In the genomic region with DNA sequence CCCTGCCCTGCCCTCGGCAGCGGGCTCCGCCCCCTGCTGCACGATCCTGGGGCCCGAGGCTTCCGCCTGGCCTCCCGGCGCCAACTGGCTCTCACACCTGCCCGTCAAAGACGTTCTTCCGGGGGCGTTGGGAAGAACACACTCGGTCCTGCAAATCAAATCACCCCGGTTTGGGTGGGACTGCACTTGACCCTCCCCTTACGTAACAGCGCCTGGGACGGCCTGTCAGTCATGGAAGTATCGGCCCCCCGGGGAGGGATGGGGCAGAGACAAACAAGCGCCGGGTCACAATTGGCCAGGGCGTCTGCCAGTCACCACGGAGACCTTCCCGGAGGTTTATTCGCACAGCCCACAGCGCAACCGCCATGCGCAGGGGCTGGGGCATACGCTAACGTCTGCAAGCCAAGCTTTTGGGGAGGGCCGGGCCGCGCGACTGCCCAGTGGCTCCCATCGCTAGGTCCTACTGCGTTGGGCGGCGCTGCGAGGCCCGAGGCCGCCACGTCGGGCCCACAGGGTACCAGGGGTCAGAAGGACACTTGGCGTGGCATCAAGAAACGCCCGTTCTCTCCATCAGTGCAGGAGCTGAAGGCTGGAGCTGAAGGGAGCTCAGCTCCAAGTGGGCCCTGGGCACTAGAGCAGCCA, we compare ENCODE assay signal across 1 cellular context.
TF ChIP-seq lines count a peak whose summit lies in the region.

No MANE protein-coding gene starts in this region.

TF ChIP-seq in HepG2, 621 proteins besides CTCF, POLR2A, EP300 and RAD21 (continued from another document and continues in another):
- TF ChIP-seq, protein P1, sequence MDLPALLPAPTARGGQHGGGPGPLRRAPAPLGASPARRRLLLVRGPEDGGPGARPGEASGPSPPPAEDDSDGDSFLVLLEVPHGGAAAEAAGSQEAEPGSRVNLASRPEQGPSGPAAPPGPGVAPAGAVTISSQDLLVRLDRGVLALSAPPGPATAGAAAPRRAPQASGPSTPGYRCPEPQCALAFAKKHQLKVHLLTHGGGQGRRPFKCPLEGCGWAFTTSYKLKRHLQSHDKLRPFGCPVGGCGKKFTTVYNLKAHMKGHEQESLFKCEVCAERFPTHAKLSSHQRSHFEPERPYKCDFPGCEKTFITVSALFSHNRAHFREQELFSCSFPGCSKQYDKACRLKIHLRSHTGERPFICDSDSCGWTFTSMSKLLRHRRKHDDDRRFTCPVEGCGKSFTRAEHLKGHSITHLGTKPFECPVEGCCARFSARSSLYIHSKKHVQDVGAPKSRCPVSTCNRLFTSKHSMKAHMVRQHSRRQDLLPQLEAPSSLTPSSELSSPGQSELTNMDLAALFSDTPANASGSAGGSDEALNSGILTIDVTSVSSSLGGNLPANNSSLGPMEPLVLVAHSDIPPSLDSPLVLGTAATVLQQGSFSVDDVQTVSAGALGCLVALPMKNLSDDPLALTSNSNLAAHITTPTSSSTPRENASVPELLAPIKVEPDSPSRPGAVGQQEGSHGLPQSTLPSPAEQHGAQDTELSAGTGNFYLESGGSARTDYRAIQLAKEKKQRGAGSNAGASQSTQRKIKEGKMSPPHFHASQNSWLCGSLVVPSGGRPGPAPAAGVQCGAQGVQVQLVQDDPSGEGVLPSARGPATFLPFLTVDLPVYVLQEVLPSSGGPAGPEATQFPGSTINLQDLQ (CRISPR knock-in tag; IDR thresholded peaks at IDR 0.05), result no peak
- TF ChIP-seq, protein P2, sequence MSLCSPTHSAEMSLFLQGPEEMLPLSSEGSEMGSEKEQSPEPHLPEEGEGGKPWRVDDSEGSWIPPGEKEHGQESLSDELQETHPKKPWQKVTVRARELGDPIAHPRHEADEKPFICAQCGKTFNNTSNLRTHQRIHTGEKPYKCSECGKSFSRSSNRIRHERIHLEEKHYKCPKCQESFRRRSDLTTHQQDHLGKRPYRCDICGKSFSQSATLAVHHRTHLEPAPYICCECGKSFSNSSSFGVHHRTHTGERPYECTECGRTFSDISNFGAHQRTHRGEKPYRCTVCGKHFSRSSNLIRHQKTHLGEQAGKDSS (CRISPR knock-in tag; IDR thresholded peaks at IDR 0.05; ENCODE audit: borderline replicate concordance, low read depth), result no peak
- TF ChIP-seq GATA4 (IDR thresholded peaks at IDR 0.05; ENCODE audit: borderline replicate concordance, low read depth), result peak; percentile 67; the same call in 1 of the 2 replicates
- TF ChIP-seq ZNF569 (CRISPR knock-in tag; IDR thresholded peaks at IDR 0.05; ENCODE audit: borderline replicate concordance), result no peak; the same call in 1 of the 2 replicates
- TF ChIP-seq ZNF562 (CRISPR knock-in tag; IDR thresholded peaks at IDR 0.05; ENCODE audit: borderline replicate concordance), result no peak
- no peak for TF ChIP-seq ZNF850 (CRISPR knock-in tag; conservative IDR thresholded peaks at IDR 0.05)
- peak; percentile 79 for TF ChIP-seq ZFP1 (CRISPR knock-in tag; IDR thresholded peaks at IDR 0.05)
- TF ChIP-seq, protein P3, sequence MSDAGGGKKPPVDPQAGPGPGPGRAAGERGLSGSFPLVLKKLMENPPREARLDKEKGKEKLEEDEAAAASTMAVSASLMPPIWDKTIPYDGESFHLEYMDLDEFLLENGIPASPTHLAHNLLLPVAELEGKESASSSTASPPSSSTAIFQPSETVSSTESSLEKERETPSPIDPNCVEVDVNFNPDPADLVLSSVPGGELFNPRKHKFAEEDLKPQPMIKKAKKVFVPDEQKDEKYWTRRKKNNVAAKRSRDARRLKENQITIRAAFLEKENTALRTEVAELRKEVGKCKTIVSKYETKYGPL (CRISPR knock-in tag; IDR thresholded peaks at IDR 0.05), result peak; percentile 98
- TF ChIP-seq, protein P4, sequence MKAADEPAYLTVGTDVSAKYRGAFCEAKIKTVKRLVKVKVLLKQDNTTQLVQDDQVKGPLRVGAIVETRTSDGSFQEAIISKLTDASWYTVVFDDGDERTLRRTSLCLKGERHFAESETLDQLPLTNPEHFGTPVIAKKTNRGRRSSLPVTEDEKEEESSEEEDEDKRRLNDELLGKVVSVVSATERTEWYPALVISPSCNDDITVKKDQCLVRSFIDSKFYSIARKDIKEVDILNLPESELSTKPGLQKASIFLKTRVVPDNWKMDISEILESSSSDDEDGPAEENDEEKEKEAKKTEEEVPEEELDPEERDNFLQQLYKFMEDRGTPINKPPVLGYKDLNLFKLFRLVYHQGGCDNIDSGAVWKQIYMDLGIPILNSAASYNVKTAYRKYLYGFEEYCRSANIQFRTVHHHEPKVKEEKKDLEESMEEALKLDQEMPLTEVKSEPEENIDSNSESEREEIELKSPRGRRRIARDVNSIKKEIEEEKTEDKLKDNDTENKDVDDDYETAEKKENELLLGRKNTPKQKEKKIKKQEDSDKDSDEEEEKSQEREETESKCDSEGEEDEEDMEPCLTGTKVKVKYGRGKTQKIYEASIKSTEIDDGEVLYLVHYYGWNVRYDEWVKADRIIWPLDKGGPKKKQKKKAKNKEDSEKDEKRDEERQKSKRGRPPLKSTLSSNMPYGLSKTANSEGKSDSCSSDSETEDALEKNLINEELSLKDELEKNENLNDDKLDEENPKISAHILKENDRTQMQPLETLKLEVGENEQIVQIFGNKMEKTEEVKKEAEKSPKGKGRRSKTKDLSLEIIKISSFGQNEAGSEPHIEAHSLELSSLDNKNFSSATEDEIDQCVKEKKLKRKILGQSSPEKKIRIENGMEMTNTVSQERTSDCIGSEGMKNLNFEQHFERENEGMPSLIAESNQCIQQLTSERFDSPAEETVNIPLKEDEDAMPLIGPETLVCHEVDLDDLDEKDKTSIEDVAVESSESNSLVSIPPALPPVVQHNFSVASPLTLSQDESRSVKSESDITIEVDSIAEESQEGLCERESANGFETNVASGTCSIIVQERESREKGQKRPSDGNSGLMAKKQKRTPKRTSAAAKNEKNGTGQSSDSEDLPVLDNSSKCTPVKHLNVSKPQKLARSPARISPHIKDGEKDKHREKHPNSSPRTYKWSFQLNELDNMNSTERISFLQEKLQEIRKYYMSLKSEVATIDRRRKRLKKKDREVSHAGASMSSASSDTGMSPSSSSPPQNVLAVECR (CRISPR knock-in tag; IDR thresholded peaks at IDR 0.05; ENCODE audit: borderline replicate concordance), result peak; percentile 66; the same call in 1 of the 2 replicates
- TF ChIP-seq, protein P5, sequence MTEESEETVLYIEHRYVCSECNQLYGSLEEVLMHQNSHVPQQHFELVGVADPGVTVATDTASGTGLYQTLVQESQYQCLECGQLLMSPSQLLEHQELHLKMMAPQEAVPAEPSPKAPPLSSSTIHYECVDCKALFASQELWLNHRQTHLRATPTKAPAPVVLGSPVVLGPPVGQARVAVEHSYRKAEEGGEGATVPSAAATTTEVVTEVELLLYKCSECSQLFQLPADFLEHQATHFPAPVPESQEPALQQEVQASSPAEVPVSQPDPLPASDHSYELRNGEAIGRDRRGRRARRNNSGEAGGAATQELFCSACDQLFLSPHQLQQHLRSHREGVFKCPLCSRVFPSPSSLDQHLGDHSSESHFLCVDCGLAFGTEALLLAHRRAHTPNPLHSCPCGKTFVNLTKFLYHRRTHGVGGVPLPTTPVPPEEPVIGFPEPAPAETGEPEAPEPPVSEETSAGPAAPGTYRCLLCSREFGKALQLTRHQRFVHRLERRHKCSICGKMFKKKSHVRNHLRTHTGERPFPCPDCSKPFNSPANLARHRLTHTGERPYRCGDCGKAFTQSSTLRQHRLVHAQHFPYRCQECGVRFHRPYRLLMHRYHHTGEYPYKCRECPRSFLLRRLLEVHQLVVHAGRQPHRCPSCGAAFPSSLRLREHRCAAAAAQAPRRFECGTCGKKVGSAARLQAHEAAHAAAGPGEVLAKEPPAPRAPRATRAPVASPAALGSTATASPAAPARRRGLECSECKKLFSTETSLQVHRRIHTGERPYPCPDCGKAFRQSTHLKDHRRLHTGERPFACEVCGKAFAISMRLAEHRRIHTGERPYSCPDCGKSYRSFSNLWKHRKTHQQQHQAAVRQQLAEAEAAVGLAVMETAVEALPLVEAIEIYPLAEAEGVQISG (CRISPR knock-in tag; IDR thresholded peaks at IDR 0.05), result peak; percentile 80
- TF ChIP-seq TEAD3 (CRISPR knock-in tag; optimal IDR thresholded peaks at IDR 0.05; ENCODE audit: borderline replicate concordance), result peak; percentile 80
- TF ChIP-seq, protein P6, sequence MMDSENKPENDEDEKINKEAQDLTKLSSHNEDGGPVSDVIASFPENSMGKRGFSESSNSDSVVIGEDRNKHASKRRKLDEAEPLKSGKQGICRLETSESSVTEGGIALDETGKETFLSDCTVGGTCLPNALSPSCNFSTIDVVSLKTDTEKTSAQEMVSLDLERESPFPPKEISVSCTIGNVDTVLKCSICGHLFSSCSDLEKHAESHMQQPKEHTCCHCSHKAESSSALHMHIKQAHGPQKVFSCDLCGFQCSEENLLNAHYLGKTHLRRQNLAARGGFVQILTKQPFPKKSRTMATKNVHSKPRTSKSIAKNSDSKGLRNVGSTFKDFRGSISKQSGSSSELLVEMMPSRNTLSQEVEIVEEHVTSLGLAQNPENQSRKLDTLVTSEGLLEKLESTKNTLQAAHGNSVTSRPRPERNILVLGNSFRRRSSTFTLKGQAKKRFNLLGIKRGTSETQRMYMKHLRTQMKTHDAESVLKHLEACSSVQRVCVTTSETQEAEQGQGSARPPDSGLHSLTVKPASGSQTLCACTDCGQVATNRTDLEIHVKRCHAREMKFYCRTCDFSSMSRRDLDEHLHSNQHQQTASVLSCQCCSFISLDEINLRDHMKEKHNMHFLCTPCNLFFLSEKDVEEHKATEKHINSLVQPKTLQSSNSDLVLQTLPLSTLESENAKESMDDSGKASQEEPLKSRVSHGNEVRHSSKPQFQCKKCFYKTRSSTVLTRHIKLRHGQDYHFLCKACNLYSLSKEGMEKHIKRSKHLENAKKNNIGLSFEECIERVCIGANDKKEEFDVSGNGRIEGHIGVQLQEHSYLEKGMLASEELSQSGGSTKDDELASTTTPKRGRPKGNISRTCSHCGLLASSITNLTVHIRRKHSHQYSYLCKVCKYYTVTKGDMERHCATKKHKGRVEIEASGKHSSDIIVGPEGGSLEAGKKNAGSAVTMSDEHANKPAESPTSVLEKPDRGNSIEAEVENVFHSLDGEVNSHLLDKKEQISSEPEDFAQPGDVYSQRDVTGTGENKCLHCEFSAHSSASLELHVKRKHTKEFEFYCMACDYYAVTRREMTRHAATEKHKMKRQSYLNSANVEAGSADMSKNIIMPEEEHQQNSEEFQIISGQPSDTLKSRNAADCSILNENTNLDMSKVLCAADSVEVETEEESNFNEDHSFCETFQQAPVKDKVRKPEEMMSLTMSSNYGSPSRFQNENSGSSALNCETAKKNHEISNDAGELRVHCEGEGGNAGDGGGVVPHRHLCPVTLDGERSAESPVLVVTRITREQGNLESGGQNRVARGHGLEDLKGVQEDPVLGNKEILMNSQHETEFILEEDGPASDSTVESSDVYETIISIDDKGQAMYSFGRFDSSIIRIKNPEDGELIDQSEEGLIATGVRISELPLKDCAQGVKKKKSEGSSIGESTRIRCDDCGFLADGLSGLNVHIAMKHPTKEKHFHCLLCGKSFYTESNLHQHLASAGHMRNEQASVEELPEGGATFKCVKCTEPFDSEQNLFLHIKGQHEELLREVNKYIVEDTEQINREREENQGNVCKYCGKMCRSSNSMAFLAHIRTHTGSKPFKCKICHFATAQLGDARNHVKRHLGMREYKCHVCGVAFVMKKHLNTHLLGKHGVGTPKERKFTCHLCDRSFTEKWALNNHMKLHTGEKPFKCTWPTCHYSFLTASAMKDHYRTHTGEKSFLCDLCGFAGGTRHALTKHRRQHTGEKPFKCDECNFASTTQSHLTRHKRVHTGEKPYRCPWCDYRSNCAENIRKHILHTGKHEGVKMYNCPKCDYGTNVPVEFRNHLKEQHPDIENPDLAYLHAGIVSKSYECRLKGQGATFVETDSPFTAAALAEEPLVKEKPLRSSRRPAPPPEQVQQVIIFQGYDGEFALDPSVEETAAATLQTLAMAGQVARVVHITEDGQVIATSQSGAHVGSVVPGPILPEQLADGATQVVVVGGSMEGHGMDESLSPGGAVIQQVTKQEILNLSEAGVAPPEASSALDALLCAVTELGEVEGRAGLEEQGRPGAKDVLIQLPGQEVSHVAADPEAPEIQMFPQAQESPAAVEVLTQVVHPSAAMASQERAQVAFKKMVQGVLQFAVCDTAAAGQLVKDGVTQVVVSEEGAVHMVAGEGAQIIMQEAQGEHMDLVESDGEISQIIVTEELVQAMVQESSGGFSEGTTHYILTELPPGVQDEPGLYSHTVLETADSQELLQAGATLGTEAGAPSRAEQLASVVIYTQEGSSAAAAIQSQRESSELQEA (CRISPR knock-in tag; IDR thresholded peaks at IDR 0.05; ENCODE audit: not compliant biosample characterization), result peak; percentile 68
- TF ChIP-seq ZNF747 (CRISPR knock-in tag; IDR thresholded peaks at IDR 0.05; ENCODE audit: borderline replicate concordance), result peak; percentile 79
- TF ChIP-seq, protein P7, sequence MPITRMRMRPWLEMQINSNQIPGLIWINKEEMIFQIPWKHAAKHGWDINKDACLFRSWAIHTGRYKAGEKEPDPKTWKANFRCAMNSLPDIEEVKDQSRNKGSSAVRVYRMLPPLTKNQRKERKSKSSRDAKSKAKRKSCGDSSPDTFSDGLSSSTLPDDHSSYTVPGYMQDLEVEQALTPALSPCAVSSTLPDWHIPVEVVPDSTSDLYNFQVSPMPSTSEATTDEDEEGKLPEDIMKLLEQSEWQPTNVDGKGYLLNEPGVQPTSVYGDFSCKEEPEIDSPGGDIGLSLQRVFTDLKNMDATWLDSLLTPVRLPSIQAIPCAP (CRISPR knock-in tag; IDR thresholded peaks at IDR 0.05; ENCODE audit: low read depth), result no peak
- TF ChIP-seq ZNF605 (CRISPR knock-in tag; IDR thresholded peaks at IDR 0.05), result peak; percentile 78
- TF ChIP-seq ZNF350 (CRISPR knock-in tag; IDR thresholded peaks at IDR 0.05; ENCODE audit: borderline replicate concordance, low read depth), result peak; percentile 80
- peak; percentile 84; the same call in 1 of the 2 replicates for TF ChIP-seq HNRNPL (IDR thresholded peaks at IDR 0.05; ENCODE audit: low read depth, low read length)
- peak; percentile 95 for TF ChIP-seq PHF5A (CRISPR knock-in tag; IDR thresholded peaks at IDR 0.05; ENCODE audit: low read depth, unreplicated experiment)
- TF ChIP-seq MED1 (CRISPR knock-in tag; IDR thresholded peaks at IDR 0.05), result peak; percentile 82
- peak; percentile 89 for TF ChIP-seq RARA (CRISPR knock-in tag; IDR thresholded peaks at IDR 0.05)
- peak; percentile 87 for TF ChIP-seq XRCC5 (optimal IDR thresholded peaks at IDR 0.05; ENCODE audit: low read length)
- no peak for TF ChIP-seq ZNF207 (IDR thresholded peaks at IDR 0.05; ENCODE audit: borderline replicate concordance)
- no peak for TF ChIP-seq CENPT (CRISPR knock-in tag; IDR thresholded peaks at IDR 0.05; ENCODE audit: low read depth)
